ENCODE assay signal across 2 cellular contexts in genomic region chr12:4277205-4277543, GRCh38.
TF ChIP-seq lines count a peak whose summit lies in the region.

No MANE protein-coding gene starts in this region.

TF ChIP-seq in HEK293, 187 proteins besides CTCF, POLR2A, EP300 and RAD21 (continued from another document):
- TF ChIP-seq ZBTB26 (tag by site-specific recombination; optimal IDR thresholded peaks at IDR 0.05) (peak; percentile 3), ZNF341 (tag by site-specific recombination; IDR thresholded peaks at IDR 0.05; ENCODE audit: low read depth) (peak; percentile 2; the same call in 1 of the 2 replicates), ATF2 (tag by site-specific recombination; IDR thresholded peaks at IDR 0.05; ENCODE audit: low read depth) (0 out of 2 replicates have a peak, but pooled peaks have one; percentile 1), KLF10 (tag by site-specific recombination; IDR thresholded peaks at IDR 0.05) (peak; percentile 3; the same call in 1 of the 2 replicates)

TF ChIP-seq in GM12878, 131 proteins besides CTCF, POLR2A, EP300 and RAD21 (continued from another document):
- TF ChIP-seq IRF3 (IDR thresholded peaks at IDR 0.05) = no peak
- TF ChIP-seq DPF2 (IDR thresholded peaks at IDR 0.05) = 0 out of 2 replicates have a peak, but pooled peaks have one; percentile 18
- no peak for TF ChIP-seq ZNF217 (IDR thresholded peaks at IDR 0.05)
TF ChIP-seq in GM12878: peak in this region for 3.
